In genomic region chr2:46540496-46541342, GRCh38 we compare ENCODE assay signal across 8 cellular contexts. TPM values are rescaled to one million over a fixed set of nuclear protein-coding genes. Genes with fewer than 3 reads are reported as not detected.
DNase-seq lines count a peak whose midpoint lies in the region; ATAC-seq and TF ChIP-seq lines count a peak whose summit lies in the region.

No MANE protein-coding gene starts in this region.

- TF ChIP-seq CTCF in NB4 (IDR thresholded peaks at IDR 0.05; ENCODE audit: low read depth, low read length) (no peak), GM13976 (IDR thresholded peaks at IDR 0.05; ENCODE audit: borderline replicate concordance, control extremely low read depth, extremely low read depth, insufficient read depth, missing control alignments) (no peak)

- peaks cover 86% of the 10 kb centered on the region for H3K4me1 Mint-ChIP-seq in dendritic cell treated with granulocyte-macrophage colony-stimulating factor and Interleukin-4, amounts not matched to agents 40 ng/mL and 50 ng/mL, for 4 days (ENCODE audit: low read depth)

- peak overlapping the region; percentile 99 for H3K27ac Mint-ChIP-seq in dendritic cell treated with granulocyte-macrophage colony-stimulating factor and Interleukin-4, amounts not matched to agents 40 ng/mL and 50 ng/mL, for 4 days

- no peaks in the 10 kb centered on the region for H3K9me3 Mint-ChIP-seq in dendritic cell treated with granulocyte-macrophage colony-stimulating factor and Interleukin-4, amounts not matched to agents 40 ng/mL and 50 ng/mL, for 4 days

- no peak for TF ChIP-seq POLR2A in NB4 (IDR thresholded peaks at IDR 0.05; ENCODE audit: extremely low read depth, insufficient read length)

- no peak overlapping the region for H3K4me3 Mint-ChIP-seq in dendritic cell treated with granulocyte-macrophage colony-stimulating factor and Interleukin-4, amounts not matched to agents 40 ng/mL and 50 ng/mL, for 4 days

- in situ Hi-C loops in GM13976 (cut with MboI; ENCODE audit: low sequenced_read_pairs, unreplicated experiment): no loop called here

- ATAC-seq in left lobe of liver (no peak), GM21381 (IDR thresholded peaks at IDR 0.05; ENCODE audit: unreplicated experiment) (no peak)

- H3K4me3 ChIP-seq in NB4 (ENCODE audit: low read depth, low read length): no peak overlapping the region

- DNase-seq in CD1c-positive myeloid dendritic cell (ENCODE audit: extremely low spot score) (peak; percentile 63), NB4 (ENCODE audit: low read depth) (peak; percentile 13), myocyte (ENCODE audit: low read depth) (peak; percentile 91), GM13976 (ENCODE audit: low spot score) (no peak), DMS79 (lab: John Stamatoyannopoulos, UW) (no peak), left lobe of liver (ENCODE audit: low spot score) (no peak)

- intact Hi-C loops in dendritic cell treated with granulocyte-macrophage colony-stimulating factor and Interleukin-4, amounts not matched to agents 40 ng/mL and 50 ng/mL, for 4 days (cut with micrococcal nuclease): no loop called here

- peaks cover 30% of the 10 kb centered on the region for H3K36me3 Mint-ChIP-seq in dendritic cell treated with granulocyte-macrophage colony-stimulating factor and Interleukin-4, amounts not matched to agents 40 ng/mL and 50 ng/mL, for 4 days (ENCODE audit: low read depth)

- H3K27me3 Mint-ChIP-seq in dendritic cell treated with granulocyte-macrophage colony-stimulating factor and Interleukin-4, amounts not matched to agents 40 ng/mL and 50 ng/mL, for 4 days: no peaks in the 10 kb centered on the region

RNA-seq across cellular contexts. Expression of gene RHOQ, which starts 1.6 kb away (rescaled TPM):
- 79.0 and 90.9 TPM in 2 replicates for total RNA-seq in myocyte
- polyA plus RNA-seq in myocyte (2012): 69.6 TPM
- total RNA-seq in left lobe of liver: 14.0 TPM

RNA-seq across cellular contexts. Expression of gene ATP6V1E2, which starts 1.7 kb away (rescaled TPM):
- 2.2 and 4.1 TPM in 2 replicates for total RNA-seq in myocyte
- 5.0 TPM for polyA plus RNA-seq in myocyte (2012)
- 3.4 TPM for total RNA-seq in left lobe of liver

Comparison
In these comparisons a context has a peak if more than half of its experiments do, and no peak if none do; other contexts are left out.
1. DNase-seq: peak in CD1c-positive myeloid dendritic cell (single experiment), NB4 (single experiment) and myocyte (single experiment); none in GM13976 (single experiment), DMS79 (single experiment) and left lobe of liver (single experiment).